1 cellular context compared by ENCODE assay signal in the genomic region with DNA sequence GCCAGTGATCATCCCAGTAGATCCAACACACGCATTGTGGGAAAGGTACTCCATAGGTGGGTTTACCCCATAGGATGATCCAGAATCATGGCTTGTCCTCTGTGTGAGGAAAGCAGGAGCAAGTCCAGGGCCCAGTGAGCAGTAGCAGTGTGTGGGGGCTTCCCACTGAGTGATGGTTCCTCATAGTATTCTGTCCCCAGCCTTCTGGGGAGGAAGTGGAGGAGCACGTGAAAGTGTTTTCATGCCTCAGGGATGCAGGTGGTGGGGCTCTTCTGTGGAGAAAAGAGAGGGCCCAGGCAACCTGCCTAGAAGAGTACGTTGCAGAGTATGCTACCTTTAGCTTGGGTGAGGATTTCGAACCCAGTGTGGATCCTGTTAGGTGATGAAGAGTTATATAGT.
TF ChIP-seq lines count a peak whose summit lies in the region.

No MANE protein-coding gene starts in this region.

TF ChIP-seq in GM23338, 12 proteins besides CTCF, POLR2A, EP300 and RAD21 (continued from another document):
- TF ChIP-seq, protein P1, sequence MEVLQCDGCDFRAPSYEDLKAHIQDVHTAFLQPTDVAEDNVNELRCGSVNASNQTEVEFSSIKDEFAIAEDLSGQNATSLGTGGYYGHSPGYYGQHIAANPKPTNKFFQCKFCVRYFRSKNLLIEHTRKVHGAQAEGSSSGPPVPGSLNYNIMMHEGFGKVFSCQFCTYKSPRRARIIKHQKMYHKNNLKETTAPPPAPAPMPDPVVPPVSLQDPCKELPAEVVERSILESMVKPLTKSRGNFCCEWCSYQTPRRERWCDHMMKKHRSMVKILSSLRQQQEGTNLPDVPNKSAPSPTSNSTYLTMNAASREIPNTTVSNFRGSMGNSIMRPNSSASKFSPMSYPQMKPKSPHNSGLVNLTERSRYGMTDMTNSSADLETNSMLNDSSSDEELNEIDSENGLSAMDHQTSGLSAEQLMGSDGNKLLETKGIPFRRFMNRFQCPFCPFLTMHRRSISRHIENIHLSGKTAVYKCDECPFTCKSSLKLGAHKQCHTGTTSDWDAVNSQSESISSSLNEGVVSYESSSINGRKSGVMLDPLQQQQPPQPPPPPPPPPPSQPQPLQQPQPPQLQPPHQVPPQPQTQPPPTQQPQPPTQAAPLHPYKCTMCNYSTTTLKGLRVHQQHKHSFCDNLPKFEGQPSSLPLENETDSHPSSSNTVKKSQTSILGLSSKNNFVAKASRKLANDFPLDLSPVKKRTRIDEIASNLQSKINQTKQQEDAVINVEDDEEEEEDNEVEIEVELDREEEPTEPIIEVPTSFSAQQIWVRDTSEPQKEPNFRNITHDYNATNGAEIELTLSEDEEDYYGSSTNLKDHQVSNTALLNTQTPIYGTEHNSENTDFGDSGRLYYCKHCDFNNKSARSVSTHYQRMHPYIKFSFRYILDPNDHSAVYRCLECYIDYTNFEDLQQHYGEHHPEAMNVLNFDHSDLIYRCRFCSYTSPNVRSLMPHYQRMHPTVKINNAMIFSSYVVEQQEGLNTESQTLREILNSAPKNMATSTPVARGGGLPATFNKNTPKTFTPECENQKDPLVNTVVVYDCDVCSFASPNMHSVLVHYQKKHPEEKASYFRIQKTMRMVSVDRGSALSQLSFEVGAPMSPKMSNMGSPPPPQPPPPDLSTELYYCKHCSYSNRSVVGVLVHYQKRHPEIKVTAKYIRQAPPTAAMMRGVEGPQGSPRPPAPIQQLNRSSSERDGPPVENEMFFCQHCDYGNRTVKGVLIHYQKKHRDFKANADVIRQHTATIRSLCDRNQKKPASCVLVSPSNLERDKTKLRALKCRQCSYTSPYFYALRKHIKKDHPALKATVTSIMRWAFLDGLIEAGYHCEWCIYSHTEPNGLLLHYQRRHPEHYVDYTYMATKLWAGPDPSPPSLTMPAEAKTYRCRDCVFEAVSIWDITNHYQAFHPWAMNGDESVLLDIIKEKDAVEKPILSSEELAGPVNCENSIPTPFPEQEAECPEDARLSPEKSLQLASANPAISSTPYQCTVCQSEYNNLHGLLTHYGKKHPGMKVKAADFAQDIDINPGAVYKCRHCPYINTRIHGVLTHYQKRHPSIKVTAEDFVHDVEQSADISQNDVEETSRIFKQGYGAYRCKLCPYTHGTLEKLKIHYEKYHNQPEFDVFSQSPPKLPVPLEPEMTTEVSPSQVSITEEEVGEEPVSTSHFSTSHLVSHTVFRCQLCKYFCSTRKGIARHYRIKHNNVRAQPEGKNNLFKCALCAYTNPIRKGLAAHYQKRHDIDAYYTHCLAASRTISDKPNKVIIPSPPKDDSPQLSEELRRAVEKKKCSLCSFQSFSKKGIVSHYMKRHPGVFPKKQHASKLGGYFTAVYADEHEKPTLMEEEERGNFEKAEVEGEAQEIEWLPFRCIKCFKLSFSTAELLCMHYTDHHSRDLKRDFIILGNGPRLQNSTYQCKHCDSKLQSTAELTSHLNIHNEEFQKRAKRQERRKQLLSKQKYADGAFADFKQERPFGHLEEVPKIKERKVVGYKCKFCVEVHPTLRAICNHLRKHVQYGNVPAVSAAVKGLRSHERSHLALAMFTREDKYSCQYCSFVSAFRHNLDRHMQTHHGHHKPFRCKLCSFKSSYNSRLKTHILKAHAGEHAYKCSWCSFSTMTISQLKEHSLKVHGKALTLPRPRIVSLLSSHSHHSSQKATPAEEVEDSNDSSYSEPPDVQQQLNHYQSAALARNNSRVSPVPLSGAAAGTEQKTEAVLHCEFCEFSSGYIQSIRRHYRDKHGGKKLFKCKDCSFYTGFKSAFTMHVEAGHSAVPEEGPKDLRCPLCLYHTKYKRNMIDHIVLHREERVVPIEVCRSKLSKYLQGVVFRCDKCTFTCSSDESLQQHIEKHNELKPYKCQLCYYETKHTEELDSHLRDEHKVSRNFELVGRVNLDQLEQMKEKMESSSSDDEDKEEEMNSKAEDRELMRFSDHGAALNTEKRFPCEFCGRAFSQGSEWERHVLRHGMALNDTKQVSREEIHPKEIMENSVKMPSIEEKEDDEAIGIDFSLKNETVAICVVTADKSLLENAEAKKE (CRISPR knock-in tag; IDR thresholded peaks at IDR 0.05), result no peak
